Comparison of ENCODE assay signal across 1 cellular context in the genomic region with DNA sequence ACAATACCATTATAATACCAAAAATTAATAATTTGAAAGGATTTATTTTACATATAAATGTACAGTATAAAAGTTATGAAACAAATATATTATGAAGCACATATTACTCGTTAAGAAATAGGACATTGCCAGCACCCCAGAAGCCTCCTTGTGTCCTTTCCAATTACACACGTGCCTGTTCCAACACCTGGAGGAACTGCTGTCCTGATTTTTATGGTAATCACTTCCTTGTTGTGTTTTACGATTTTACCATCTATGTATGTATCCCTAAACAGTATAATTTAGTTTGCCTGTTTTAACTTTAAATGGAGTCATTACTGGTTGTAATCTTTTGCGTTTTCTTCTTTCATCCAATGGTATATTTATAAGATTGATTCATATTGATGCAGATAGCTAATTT.
TF ChIP-seq lines count a peak whose summit lies in the region.

No MANE protein-coding gene starts in this region.

TF ChIP-seq in WTC11, 78 proteins besides CTCF, POLR2A, EP300 and RAD21:
- TF ChIP-seq, protein P1, sequence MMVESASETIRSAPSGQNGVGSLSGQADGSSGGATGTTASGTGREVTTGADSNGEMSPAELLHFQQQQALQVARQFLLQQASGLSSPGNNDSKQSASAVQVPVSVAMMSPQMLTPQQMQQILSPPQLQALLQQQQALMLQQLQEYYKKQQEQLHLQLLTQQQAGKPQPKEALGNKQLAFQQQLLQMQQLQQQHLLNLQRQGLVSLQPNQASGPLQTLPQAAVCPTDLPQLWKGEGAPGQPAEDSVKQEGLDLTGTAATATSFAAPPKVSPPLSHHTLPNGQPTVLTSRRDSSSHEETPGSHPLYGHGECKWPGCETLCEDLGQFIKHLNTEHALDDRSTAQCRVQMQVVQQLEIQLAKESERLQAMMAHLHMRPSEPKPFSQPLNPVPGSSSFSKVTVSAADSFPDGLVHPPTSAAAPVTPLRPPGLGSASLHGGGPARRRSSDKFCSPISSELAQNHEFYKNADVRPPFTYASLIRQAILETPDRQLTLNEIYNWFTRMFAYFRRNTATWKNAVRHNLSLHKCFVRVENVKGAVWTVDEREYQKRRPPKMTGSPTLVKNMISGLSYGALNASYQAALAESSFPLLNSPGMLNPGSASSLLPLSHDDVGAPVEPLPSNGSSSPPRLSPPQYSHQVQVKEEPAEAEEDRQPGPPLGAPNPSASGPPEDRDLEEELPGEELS (CRISPR knock-in tag; IDR thresholded peaks at IDR 0.05): no peak
- TF ChIP-seq ZBTB21 (CRISPR knock-in tag; IDR thresholded peaks at IDR 0.05; ENCODE audit: borderline replicate concordance) (no peak), ZNF423 (CRISPR knock-in tag; IDR thresholded peaks at IDR 0.05) (no peak), ZNF232 (CRISPR knock-in tag; IDR thresholded peaks at IDR 0.05) (no peak), NR1H2 (CRISPR knock-in tag; IDR thresholded peaks at IDR 0.05) (no peak), NFYB (CRISPR knock-in tag; conservative IDR thresholded peaks at IDR 0.05; ENCODE audit: low read depth) (no peak), ZSCAN18 (CRISPR knock-in tag; IDR thresholded peaks at IDR 0.05) (no peak), FOXP1 (CRISPR knock-in tag; IDR thresholded peaks at IDR 0.05; ENCODE audit: borderline replicate concordance) (no peak), ERG (CRISPR knock-in tag; IDR thresholded peaks at IDR 0.05) (no peak), CREB1 (CRISPR knock-in tag; IDR thresholded peaks at IDR 0.05) (no peak), ZNF138 (CRISPR knock-in tag; conservative IDR thresholded peaks at IDR 0.05) (no peak)
- TF ChIP-seq, protein P2, sequence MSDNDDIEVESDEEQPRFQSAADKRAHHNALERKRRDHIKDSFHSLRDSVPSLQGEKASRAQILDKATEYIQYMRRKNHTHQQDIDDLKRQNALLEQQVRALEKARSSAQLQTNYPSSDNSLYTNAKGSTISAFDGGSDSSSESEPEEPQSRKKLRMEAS (CRISPR knock-in tag; IDR thresholded peaks at IDR 0.05): no peak
